ENCODE assay signal across 23 cellular contexts in the genomic region with DNA sequence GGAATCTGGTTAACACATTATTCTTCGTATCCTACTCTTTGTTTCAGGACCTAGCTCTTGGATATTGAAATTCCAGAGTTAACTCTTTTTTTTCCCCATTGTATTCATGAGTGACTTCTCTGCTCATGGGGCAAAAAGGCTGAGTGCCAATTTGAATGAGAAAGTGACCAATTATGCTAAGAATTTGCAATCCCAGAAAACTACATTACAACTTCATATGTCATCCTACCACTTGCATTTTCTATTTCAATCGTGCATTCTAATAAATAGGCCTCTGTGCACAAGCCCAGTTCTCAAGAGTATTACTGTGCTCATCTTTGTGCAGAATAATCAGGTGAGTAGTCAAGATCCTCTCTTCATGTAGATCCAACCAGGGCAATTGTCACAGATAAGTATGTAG.
DNase-seq lines count a peak whose midpoint lies in the region; ATAC-seq and TF ChIP-seq lines count a peak whose summit lies in the region.
"Had no signal": no experiment of that assay in that cellular context is flagged by ENCODE, and none has a peak within 500 bp of the region (broad histone marks: within the 10 kb centered on the region; RNA-seq: fewer than 3 reads in every experiment).

No MANE protein-coding gene starts in this region.

- CTCF ChIA-PET in naive thymus-derived CD4-positive, alpha-beta T cell (lab: Charles Lee), result interaction anchor here (0.7 kb wide), 1 partner anchor 71 kb away, joined by 3 read pairs; no protein-coding TSS in a partner anchor

- H3K4me3 ChIP-seq in choroid plexus epithelial cell (ENCODE audit: low read depth, low read length), result no peak overlapping the region
- no peak overlapping the region for H3K4me3 ChIP-seq in naive thymus-derived CD4-positive, alpha-beta T cell (ENCODE audit: low read length)
- H3K4me3 ChIP-seq: left ventricle myocardium inferior, mucosa of descending colon had no signal

- DNase-seq in AG08396 (ENCODE audit: low spot score) (peak; percentile 4), HT1080 (ENCODE audit: low read depth) (peak; percentile 72), choroid plexus epithelial cell (ENCODE audit: low read depth) (peak; percentile 35), kidney tubule cell (ENCODE audit: low spot score) (peak; percentile 38), NCI-H187 (lab: John Stamatoyannopoulos, UW) (no peak)
- DNase-seq in stimulated activated naive CD8-positive, alpha-beta T cell treated with anti-CD3 and anti-CD28 coated beads, Interleukin-15, Interleukin-2, amounts not matched to agents 100 U/mL and 50 U/mL, for 24 hours, result no peak
- DNase-seq in activated CD4-positive, alpha-beta T cell treated with anti-CD3 and anti-CD28 coated beads for 1 hour, result no peak
- no peak for DNase-seq in naive thymus-derived CD4-positive, alpha-beta T cell
- DNase-seq: activated CD8-positive, alpha-beta memory T cell treated with anti-CD3 and anti-CD28 coated beads for 24 hours; activated naive CD8-positive, alpha-beta T cell treated with anti-CD3 and anti-CD28 coated beads for 36 hours; activated T-cell treated with anti-CD3 and anti-CD28 coated beads, Interleukin-2, amount 50 U/mL, for 72 hours; caudate nucleus; effector memory CD4-positive, alpha-beta T cell; left ventricle myocardium inferior; mucosa of descending colon; NCI-H1436; NCI-H2171; NCI-H82; right cardiac atrium had no signal

- no peak overlapping the region for H3K27ac Mint-ChIP-seq in naive thymus-derived CD4-positive, alpha-beta T cell
- H3K27ac Mint-ChIP-seq: activated naive CD8-positive, alpha-beta T cell treated with anti-CD3 and anti-CD28 coated beads for 36 hours; activated T-cell treated with anti-CD3 and anti-CD28 coated beads, Interleukin-2, amount 50 U/mL, for 72 hours; stimulated activated naive CD8-positive, alpha-beta T cell treated with anti-CD3 and anti-CD28 coated beads, Interleukin-15, Interleukin-2, amounts not matched to agents 100 ng/mL and 50 ng/mL, for 24 hours; type B pancreatic cell had no signal

- peaks cover 0 to 4% (median 0%) of the 10 kb centered on the region in 3 experiments for H3K9me3 ChIP-seq in naive thymus-derived CD4-positive, alpha-beta T cell (ENCODE audit: control insufficient read depth in 2 of 3, low read length in 3 of 3)
- H3K9me3 ChIP-seq: left ventricle myocardium inferior, mucosa of descending colon, neutrophil had no signal

- no peak for TF ChIP-seq CTCF in choroid plexus epithelial cell (conservative IDR thresholded peaks at IDR 0.05; ENCODE audit: low read depth, low read length)

- ATAC-seq in stimulated activated naive CD8-positive, alpha-beta T cell treated with anti-CD3 and anti-CD28 coated beads, Interleukin-15, Interleukin-2, amounts not matched to agents 100 U/mL and 50 U/mL, for 24 hours, result no peak
- no peak for ATAC-seq in naive thymus-derived CD4-positive, alpha-beta T cell
- ATAC-seq: activated CD4-positive, CD25-positive, alpha-beta regulatory T cell treated with anti-CD3 and anti-CD28 coated beads, Interleukin-2, amount 50 U/mL, for 24 hours; activated T-cell treated with anti-CD3 and anti-CD28 coated beads, Interleukin-2, amount 50 U/mL, for 72 hours; mucosa of descending colon; right cardiac atrium had no signal

- no peaks in the 10 kb centered on the region for H3K36me3 ChIP-seq in naive thymus-derived CD4-positive, alpha-beta T cell (ENCODE audit: control insufficient read depth in 2 of 3, insufficient read depth in 3 of 3, low read length in 3 of 3)
- H3K36me3 ChIP-seq: left ventricle myocardium inferior, neutrophil had no signal

- no peaks in the 10 kb centered on the region for H3K4me1 Mint-ChIP-seq in naive thymus-derived CD4-positive, alpha-beta T cell
- H3K4me1 Mint-ChIP-seq: activated naive CD8-positive, alpha-beta T cell treated with anti-CD3 and anti-CD28 coated beads for 36 hours had no signal

- H3K27me3 ChIP-seq in naive thymus-derived CD4-positive, alpha-beta T cell (ENCODE audit: control insufficient read depth in 2 of 2, insufficient read depth in 2 of 2, low read length in 2 of 2), result no peaks in the 10 kb centered on the region
- H3K27me3 ChIP-seq: neutrophil had no signal

- H3K4me3 Mint-ChIP-seq in naive thymus-derived CD4-positive, alpha-beta T cell, result no peak overlapping the region
- H3K4me3 Mint-ChIP-seq: activated naive CD8-positive, alpha-beta T cell treated with anti-CD3 and anti-CD28 coated beads for 36 hours; activated T-cell treated with anti-CD3 and anti-CD28 coated beads, Interleukin-2, amount 50 U/mL, for 72 hours; stimulated activated naive CD8-positive, alpha-beta T cell treated with anti-CD3 and anti-CD28 coated beads, Interleukin-15, Interleukin-2, amounts not matched to agents 100 ng/mL and 50 ng/mL, for 24 hours; type B pancreatic cell had no signal

- H3K4me1 ChIP-seq in naive thymus-derived CD4-positive, alpha-beta T cell (ENCODE audit: control insufficient read depth in 2 of 2, insufficient read depth in 2 of 2, low read length in 2 of 2), result no peaks in the 10 kb centered on the region
- H3K4me1 ChIP-seq: left ventricle myocardium inferior had no signal

- no peaks in the 10 kb centered on the region for H3K36me3 Mint-ChIP-seq in naive thymus-derived CD4-positive, alpha-beta T cell
- H3K36me3 Mint-ChIP-seq: activated naive CD8-positive, alpha-beta T cell treated with anti-CD3 and anti-CD28 coated beads for 36 hours; type B pancreatic cell had no signal

- H3K9me3 Mint-ChIP-seq in naive thymus-derived CD4-positive, alpha-beta T cell, result peaks cover 0 to 18% (median 5%) of the 10 kb centered on the region in 11 donors
- H3K9me3 Mint-ChIP-seq: type B pancreatic cell had no signal

- POLR2A ChIA-PET in naive thymus-derived CD4-positive, alpha-beta T cell (lab: Charles Lee), result no interaction called here

- no peak overlapping the region for H3K27ac ChIP-seq in naive thymus-derived CD4-positive, alpha-beta T cell (ENCODE audit: low read depth, low read length)
- H3K27ac ChIP-seq: left ventricle myocardium inferior, neutrophil had no signal

- intact Hi-C loops in naive thymus-derived CD4-positive, alpha-beta T cell (cut with micrococcal nuclease), result no loop called here

- no peaks in the 10 kb centered on the region for H3K27me3 Mint-ChIP-seq in naive thymus-derived CD4-positive, alpha-beta T cell
- H3K27me3 Mint-ChIP-seq: activated naive CD8-positive, alpha-beta T cell treated with anti-CD3 and anti-CD28 coated beads for 36 hours; stimulated activated naive CD8-positive, alpha-beta T cell treated with anti-CD3 and anti-CD28 coated beads, Interleukin-15, Interleukin-2, amounts not matched to agents 100 ng/mL and 50 ng/mL, for 24 hours; type B pancreatic cell had no signal

Comparison
In these comparisons a context has a peak if more than half of its experiments do, and no peak if none do; other contexts are left out.
1. DNase-seq: peak in AG08396 (single experiment), HT1080 (single experiment), choroid plexus epithelial cell (single experiment) and kidney tubule cell (single experiment); none in stimulated activated naive CD8-positive, alpha-beta T cell treated with anti-CD3 and anti-CD28 coated beads, Interleukin-15, Interleukin-2, amounts not matched to agents 100 U/mL and 50 U/mL, for 24 hours (single experiment), NCI-H187 (0 of 2), activated CD4-positive, alpha-beta T cell treated with anti-CD3 and anti-CD28 coated beads for 1 hour (single experiment) and naive thymus-derived CD4-positive, alpha-beta T cell (0 of 9).